ENCODE assay signal across 8 cellular contexts in the genomic region with DNA sequence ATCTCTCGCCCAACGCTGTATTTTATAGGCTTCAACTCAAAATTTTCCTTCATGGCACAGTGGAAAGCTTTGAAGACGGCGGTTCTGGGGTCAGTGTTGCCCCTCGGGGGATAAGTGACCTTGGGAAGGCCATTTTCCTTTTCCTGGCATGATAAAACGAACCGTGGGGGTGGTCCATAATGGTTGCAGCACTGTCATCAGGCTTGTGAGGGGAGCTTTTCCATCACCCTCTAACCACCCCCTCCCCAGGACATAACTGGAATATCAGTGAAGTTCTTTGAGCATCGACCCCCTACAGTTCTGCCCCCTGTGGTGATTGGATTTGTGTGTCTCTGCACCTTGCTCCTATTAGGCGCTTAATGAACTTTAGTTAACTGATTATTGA. TPM values are rescaled to one million over a fixed set of nuclear protein-coding genes. Genes with fewer than 3 reads are reported as not detected.
A peak's percentile ranks its signal among the peaks of the same experiment; 100 is the strongest.
DNase-seq lines count a peak whose midpoint lies in the region; ATAC-seq and TF ChIP-seq lines count a peak whose summit lies in the region.

No MANE protein-coding gene starts in this region.

- WGBS in testis, 2 donors: 0 to 1% methylated on average over 9 of the region's 9 CpGs

- peak overlapping the region; percentile 77 for H3K27ac ChIP-seq in 22Rv1
- peak overlapping the region; percentile 97 for H3K27ac ChIP-seq in layer of hippocampus (ENCODE audit: low read depth, low read length)
- peak overlapping the region; percentile 91 to 93 for H3K27ac ChIP-seq in testis

- no peak for TF ChIP-seq POLR2A in testis (IDR thresholded peaks at IDR 0.05)

- no peaks in the 10 kb centered on the region for H3K36me3 ChIP-seq in adipocyte (ENCODE audit: control insufficient read depth, insufficient read depth, low read length, severe bottlenecking)
- H3K36me3 ChIP-seq in testis (ENCODE audit: low read depth, missing control alignments): no peaks in the 10 kb centered on the region

- intact Hi-C loops in testis (cut with DNase I; ENCODE audit: low total_unique reads): loop anchor here (5.0 kb wide), 1 partner anchor 162 kb away; no protein-coding TSS in a partner anchor

- H3K4me3 ChIP-seq in adipocyte (ENCODE audit: low read length): peak overlapping the region; percentile 88
- peak overlapping the region; percentile 66 to 69 for H3K4me3 ChIP-seq in testis

- H3K27me3 ChIP-seq in adipocyte (replicated peaks; ENCODE audit: control insufficient read depth, insufficient read depth, low read length): peaks cover 4% of the 10 kb centered on the region
- H3K27me3 ChIP-seq in layer of hippocampus (ENCODE audit: control insufficient read depth, insufficient read depth, low read length): no peaks in the 10 kb centered on the region
- H3K27me3 ChIP-seq in testis: no peaks in the 10 kb centered on the region

- peak; percentile 1 for ATAC-seq in GM18517 (IDR thresholded peaks at IDR 0.05; ENCODE audit: unreplicated experiment)

- H3K9ac ChIP-seq in adipocyte (ENCODE audit: low read length): peak overlapping the region; percentile 89

- H3K9me3 ChIP-seq in adipocyte (ENCODE audit: control insufficient read depth, low read length): no peaks in the 10 kb centered on the region
- no peaks in the 10 kb centered on the region for H3K9me3 ChIP-seq in testis

- H3K4me1 ChIP-seq in adipocyte (ENCODE audit: control insufficient read depth, insufficient read depth, low read length) (peaks cover 50% of the 10 kb centered on the region), testis (peaks cover 29% of the 10 kb centered on the region)

- TF ChIP-seq CTCF in 22Rv1 (IDR thresholded peaks at IDR 0.05): peak; percentile 17; the same call in 1 of the 2 replicates
- TF ChIP-seq CTCF in testis (IDR thresholded peaks at IDR 0.05): peak in 1 of 3 experiments; percentile 14

- no peak for DNase-seq in adipocyte (ENCODE audit: low read depth)
- DNase-seq in testis: no peak
- DNase-seq in NCI-H2029 treated with DMSO at 0.1 percent for 48 hours (lab: John Stamatoyannopoulos, UW): no peak
- no peak for DNase-seq in NCI-H2107 treated with DMSO at 0.1 percent for 48 hours (lab: John Stamatoyannopoulos, UW; ENCODE audit: unreplicated experiment)
- DNase-seq in activated CD4-positive, alpha-beta T cell treated with anti-CD3 and anti-CD28 coated beads for 48 hours: no peak

RNA-seq across cellular contexts. Expression of gene FOS, which starts 16.0 kb away (rescaled TPM):
- 10 to 100 TPM; 44.2 to 66.1 TPM for total RNA-seq in testis
- 247 TPM for polyA plus RNA-seq in testis (ENCODE audit: insufficient read depth, low read depth, low replicate concordance)
